In genomic region chr1:27234054-27234882, GRCh38 we compare ENCODE assay signal across 8 cellular contexts. TPM values are rescaled to one million over a fixed set of nuclear protein-coding genes. Genes with fewer than 3 reads are reported as not detected.
DNase-seq lines count a peak whose midpoint lies in the region; ATAC-seq and TF ChIP-seq lines count a peak whose summit lies in the region.

WDTC1 (plus strand) TSS chr1:27234632; CDS start chr1:27261055, 26,423 bp downstream.

- H3K4me3 ChIP-seq in KMS-11 (IDR thresholded peaks at IDR 0.05; ENCODE audit: insufficient read depth, low read depth, low read length) (no peak within 1 kb of the TSS), Peyer's patch (peak within 1 kb of the TSS; percentile 88 to 97 (median 92)), esophagus (ENCODE audit: low read depth in 1 of 2, low read length in 2 of 2) (peak within 1 kb of the TSS; percentile 83 to 90), muscle layer of colon (ENCODE audit: low read depth in 1 of 2, low read length in 2 of 2) (peak within 1 kb of the TSS; percentile 75 to 80)

- peak within 1 kb of the TSS; percentile 99 for H2AFZ ChIP-seq in KMS-11 (ENCODE audit: low read depth)

- H3K79me2 ChIP-seq in KMS-11 (ENCODE audit: insufficient read depth, low read depth) = no peaks in the 10 kb centered on the region; the same call in 1 of the 2 replicates

- H3K4me2 ChIP-seq in KMS-11 = peak within 1 kb of the TSS; percentile 79

- H3K4me1 ChIP-seq in KMS-11 (ENCODE audit: low read depth, poor library complexity, severe bottlenecking) (peaks cover 25% of the 10 kb centered on the region), Peyer's patch (peaks cover 0 to 13% (median 6%) of the 10 kb centered on the region in 4 donors), esophagus (ENCODE audit: control insufficient read depth in 2 of 2, insufficient read depth in 2 of 2, low read length in 1 of 2) (peaks cover 4% of the 10 kb centered on the region in 2 donors), muscle layer of colon (ENCODE audit: insufficient read depth, low read length) (peaks cover 19% of the 10 kb centered on the region)

- WGBS in esophagus, 2 donors = 1% methylated on average over 52 to 71 of the region's 71 CpGs

- H3K27me3 ChIP-seq in KMS-11 (ENCODE audit: insufficient read depth, low read depth) (no peaks in the 10 kb centered on the region), Peyer's patch (no peaks in the 10 kb centered on the region), esophagus (ENCODE audit: control insufficient read depth in 1 of 2, insufficient read depth in 2 of 2, low read length in 2 of 2) (no peaks in the 10 kb centered on the region), muscle layer of colon (ENCODE audit: control insufficient read depth in 1 of 2, insufficient read depth in 2 of 2, low read length in 2 of 2) (no peaks in the 10 kb centered on the region)

- ATAC-seq in GM21737 (IDR thresholded peaks at IDR 0.05; ENCODE audit: unreplicated experiment) = peak; percentile 90

- TF ChIP-seq CTCF in KMS-11 (conservative IDR thresholded peaks at IDR 0.05; ENCODE audit: low read depth, low read length) = no peak
- TF ChIP-seq CTCF in Peyer's patch (IDR thresholded peaks at IDR 0.05) = peak in 1 of 6 experiments; percentile 4

- peak in 1 of 2 donors; percentile 83 for TF ChIP-seq POLR2A in Peyer's patch (IDR thresholded peaks at IDR 0.05)

- H3K9me3 ChIP-seq in Peyer's patch = no peaks in the 10 kb centered on the region
- no peaks in the 10 kb centered on the region for H3K9me3 ChIP-seq in esophagus (ENCODE audit: control insufficient read depth in 2 of 2, insufficient read depth in 1 of 2, low read depth in 1 of 2, low read length in 1 of 2)
- no peaks in the 10 kb centered on the region for H3K9me3 ChIP-seq in muscle layer of colon (ENCODE audit: low read length)

- H3K27ac ChIP-seq in KMS-11 (no peak within 1 kb of the TSS; the same call in 1 of the 2 replicates), Peyer's patch (peak within 1 kb of the TSS; percentile 83 to 91 (median 84)), esophagus (ENCODE audit: low read depth in 2 of 2, low read length in 1 of 2) (peak within 1 kb of the TSS; percentile 69 to 85), muscle layer of colon (ENCODE audit: low read depth, low read length) (peak within 1 kb of the TSS; percentile 56)

- DNase-seq in DMS53 treated with DMSO at 0.1 percent for 48 hours (lab: John Stamatoyannopoulos, UW; ENCODE audit: unreplicated experiment) (peak; percentile 96), Peyer's patch (peak; percentile 95 to 99 (median 99))
- peak; percentile 97 to 99 for DNase-seq in activated T-cell treated with anti-CD3 and anti-CD28 coated beads, Interleukin-2, amount 50 U/mL, for 48 hours
- peak; percentile 95 for DNase-seq in stimulated activated CD8-positive, alpha-beta memory T cell treated with anti-CD3 and anti-CD28 coated beads, Interleukin-7, amount 100 ng/mL, for 24 hours (ENCODE audit: low read depth)

- H4K20me1 ChIP-seq in KMS-11 (ENCODE audit: insufficient read depth) = no peaks in the 10 kb centered on the region

- H3K9ac ChIP-seq in KMS-11 (peak within 1 kb of the TSS; percentile 37; the same call in 1 of the 2 replicates), muscle layer of colon (ENCODE audit: low read length) (peak within 1 kb of the TSS; percentile 19)

- H3K36me3 ChIP-seq in KMS-11 (ENCODE audit: insufficient read depth) = no peaks in the 10 kb centered on the region
- no peaks in the 10 kb centered on the region for H3K36me3 ChIP-seq in Peyer's patch
- H3K36me3 ChIP-seq in esophagus (ENCODE audit: control insufficient read depth in 2 of 2, insufficient read depth in 2 of 2, low read length in 1 of 2) = no peaks in the 10 kb centered on the region
- H3K36me3 ChIP-seq in muscle layer of colon (ENCODE audit: insufficient read depth, low read length) = no peaks in the 10 kb centered on the region

RNA-seq across cellular contexts. Expression of gene WDTC1, which starts in this region (rescaled TPM):
- total RNA-seq in Peyer's patch = 10 to 100 TPM; 30.5 to 53.3 (median 40.7) TPM
- 1 to 10 TPM; 9.8 to 10.0 TPM for polyA plus RNA-seq in esophagus
